In genomic region chr1:47930215-47930885, GRCh38 we compare ENCODE assay signal across 23 cellular contexts.
DNase-seq lines count a peak whose midpoint lies in the region; ATAC-seq and TF ChIP-seq lines count a peak whose summit lies in the region.
"Had no signal": no experiment of that assay in that cellular context is flagged by ENCODE, and none has a peak within 500 bp of the region (broad histone marks: within the 10 kb centered on the region; RNA-seq: fewer than 3 reads in every experiment).

No MANE protein-coding gene starts in this region.

- H3K56ac ChIP-seq in H9 (ENCODE audit: insufficient read length, low read depth, low read length), result no peak overlapping the region

- H3K79me2 ChIP-seq in GM23338 (replicated peaks; ENCODE audit: insufficient read depth) (no peaks in the 10 kb centered on the region), H9 (ENCODE audit: insufficient read depth, low read length) (no peaks in the 10 kb centered on the region)

- no peak overlapping the region for H2BK120ac ChIP-seq in H9 (ENCODE audit: low read depth, low read length, poor library complexity, severe bottlenecking)

- H4K8ac ChIP-seq in H9 (replicated peaks; ENCODE audit: insufficient read length, low read depth, low read length), result no peak overlapping the region

- H2AFZ ChIP-seq in GM23338 (no peak overlapping the region), H9 (ENCODE audit: low read length) (no peak overlapping the region)
- H2AFZ ChIP-seq: GM23248 had no signal

- no CpG with 5 or more reads among the region's 9 CpGs for WGBS in H9 (ENCODE audit: extremely low coverage, insufficient read length, low lambda C conversion rate)

- no peak overlapping the region for H3K27ac ChIP-seq in GM23338 (ENCODE audit: low read depth)
- H3K27ac ChIP-seq in H9 (ENCODE audit: insufficient read length, low read depth, low read length), result no peak overlapping the region
- H3K27ac ChIP-seq: A549, GM23248, SJSA1 had no signal

- no peaks in the 10 kb centered on the region for H3K23me2 ChIP-seq in H9 (ENCODE audit: insufficient read length, low read depth, low read length, poor library complexity, severe bottlenecking)

- peaks cover 16% of the 10 kb centered on the region for H3K4me1 Mint-ChIP-seq in GM23338
- peaks cover 13 to 17% of the 10 kb centered on the region in 2 experiments for H3K4me1 Mint-ChIP-seq in H9
- H3K4me1 Mint-ChIP-seq in naive thymus-derived CD8-positive, alpha-beta T cell, result peaks cover 0 to 4% (median 0%) of the 10 kb centered on the region in 4 donors
- H3K4me1 Mint-ChIP-seq: B cell; CD4-positive, CD25-positive, alpha-beta regulatory T cell had no signal

- no peak overlapping the region for H4K91ac ChIP-seq in H9 (ENCODE audit: insufficient read length, low read depth, low read length)

- H3K36me3 Mint-ChIP-seq in GM23338 (ENCODE audit: low read depth) (no peaks in the 10 kb centered on the region; the same call in 2 of the 3 replicates), H9 (ENCODE audit: insufficient read depth in 1 of 3, low read depth in 3 of 3) (no peaks in the 10 kb centered on the region)
- H3K36me3 Mint-ChIP-seq in naive thymus-derived CD8-positive, alpha-beta T cell, result no peaks in the 10 kb centered on the region
- H3K36me3 Mint-ChIP-seq: CD4-positive, CD25-positive, alpha-beta regulatory T cell had no signal

- H3K27ac Mint-ChIP-seq in GM23338 (no peak overlapping the region), H9 (peak overlapping the region in 1 of 3 experiments; percentile 57; a peak in 2 of 7 replicates)
- peak overlapping the region in 1 of 10 donors; percentile 50 for H3K27ac Mint-ChIP-seq in naive thymus-derived CD8-positive, alpha-beta T cell
- H3K27ac Mint-ChIP-seq: B cell; CD4-positive, CD25-positive, alpha-beta regulatory T cell had no signal

- H3K4me2 ChIP-seq in GM23338, result no peak overlapping the region
- no peak overlapping the region for H3K4me2 ChIP-seq in H9 (ENCODE audit: insufficient read depth, insufficient read length, low read length)
- H3K4me2 ChIP-seq: A549 had no signal

- DNase-seq in BE2C (peak; percentile 27), GM23338 (ENCODE audit: low spot score) (no peak), kidney tubule cell (ENCODE audit: low spot score) (peak; percentile 19), H9 (no peak), HuH-7 (ENCODE audit: low spot score) (no peak)
- DNase-seq in naive thymus-derived CD8-positive, alpha-beta T cell, result no peak
- DNase-seq: CD4-positive, CD25-positive, alpha-beta regulatory T cell; DMS 273 treated with DMSO at 0.1 percent for 48 hours; DND-41; GM23248; HCEC 1CT; Karpas-422; NCI-H1417 treated with DMSO at 0.1 percent for 48 hours; NCI-H187; NCI-H2107; NCI-H748 treated with DMSO at 0.1 percent for 48 hours; OCI-M1; SW 1271 had no signal

- no peak overlapping the region; the same call in 1 of the 2 replicates for H3K14ac ChIP-seq in H9 (ENCODE audit: insufficient read depth, low read length)

- TF ChIP-seq CTCF in BE2C (IDR thresholded peaks at IDR 0.05; ENCODE audit: low read depth, low read length) (no peak), GM23338 (conservative IDR thresholded peaks at IDR 0.05; ENCODE audit: low read depth in 2 of 2) (0 out of 4 replicates have a peak, but pooled peaks of 1 of the 2 experiments have one; percentile 8), H9 (conservative IDR thresholded peaks at IDR 0.05) (no peak)

- no peaks in the 10 kb centered on the region for H3F3A ChIP-seq in GM23338 (replicated peaks; ENCODE audit: low read depth)

- H2BK5ac ChIP-seq in H9 (ENCODE audit: insufficient read length, low read length), result no peak overlapping the region

- no peak overlapping the region for H3T11ph ChIP-seq in H9 (ENCODE audit: low read length)

- H3K4me3 Mint-ChIP-seq in GM23338 (no peak overlapping the region), H9 (no peak overlapping the region)
- no peak overlapping the region for H3K4me3 Mint-ChIP-seq in naive thymus-derived CD8-positive, alpha-beta T cell
- H3K4me3 Mint-ChIP-seq: B cell; CD4-positive, CD25-positive, alpha-beta regulatory T cell had no signal

- H3K4me1 ChIP-seq in BE2C (peaks cover 5% of the 10 kb centered on the region), GM23338 (ENCODE audit: insufficient read depth) (0 out of 2 replicates have a peak, but pooled peaks cover 10% of the 10 kb centered on the region), H9 (ENCODE audit: insufficient read depth, low read length) (peaks cover 3% of the 10 kb centered on the region; the same call in 1 of the 2 replicates)
- H3K4me1 ChIP-seq: A549 had no signal

- no peak overlapping the region for H2BK20ac ChIP-seq in H9 (ENCODE audit: low read depth, low read length, poor library complexity, severe bottlenecking)

- no peak overlapping the region for H3K23ac ChIP-seq in H9 (ENCODE audit: insufficient read length, low read depth, low read length)

- H3K9me3 ChIP-seq in BE2C, result no peaks in the 10 kb centered on the region
- no peaks in the 10 kb centered on the region for H3K9me3 ChIP-seq in H9 (ENCODE audit: control insufficient read depth, low read depth, low read length)
- H3K9me3 ChIP-seq: A549, SJSA1 had no signal

- H2BK15ac ChIP-seq in H9 (ENCODE audit: low read depth, low read length), result no peak overlapping the region

- H3K9me3 Mint-ChIP-seq in GM23338 (no peaks in the 10 kb centered on the region), H9 (no peaks in the 10 kb centered on the region)
- peaks cover 0 to 2% (median 0%) of the 10 kb centered on the region in 9 donors for H3K9me3 Mint-ChIP-seq in naive thymus-derived CD8-positive, alpha-beta T cell
- H3K9me3 Mint-ChIP-seq: CD4-positive, CD25-positive, alpha-beta regulatory T cell had no signal

- H3K4me3 ChIP-seq in BE2C (ENCODE audit: low read depth, low read length), result no peak overlapping the region
- no peak overlapping the region for H3K4me3 ChIP-seq in GM23338
- H3K4me3 ChIP-seq: A549, GM23248, SJSA1 had no signal

- H2BK12ac ChIP-seq in H9 (ENCODE audit: insufficient read length, low read depth, low read length), result no peak overlapping the region

- no peak overlapping the region for H4K5ac ChIP-seq in H9 (ENCODE audit: insufficient read length, low read depth, low read length)

- H3K36me3 ChIP-seq in BE2C (no peaks in the 10 kb centered on the region), GM23338 (ENCODE audit: insufficient read depth) (no peaks in the 10 kb centered on the region)
- H3K36me3 ChIP-seq: SJSA1 had no signal

- no peaks in the 10 kb centered on the region for H3K79me1 ChIP-seq in H9 (ENCODE audit: insufficient read depth, low read depth, low read length, poor library complexity, severe bottlenecking)

- POLR2A ChIA-PET in naive thymus-derived CD8-positive, alpha-beta T cell (lab: Charles Lee), result no interaction called here

- H3K4ac ChIP-seq in H9 (ENCODE audit: low read depth, low read length), result no peak overlapping the region

- no peak overlapping the region for H2AK5ac ChIP-seq in H9 (ENCODE audit: insufficient read length, low read length)

- ATAC-seq in GM23338 (peak; percentile 30; the same call in 2 of the 3 replicates), SK-N-SH treated with all-trans-retinoic acid at 6 μM for 48 hours (no peak), GM19463 (IDR thresholded peaks at IDR 0.05; ENCODE audit: unreplicated experiment) (no peak)
- no peak for ATAC-seq in naive thymus-derived CD8-positive, alpha-beta T cell
- ATAC-seq: A549 had no signal

- no peak overlapping the region for H3K18ac ChIP-seq in H9 (ENCODE audit: insufficient read length, low read depth, low read length)

- H3K27me3 Mint-ChIP-seq in GM23338 (ENCODE audit: insufficient read depth, low read depth, poor library complexity), result peaks cover 1% of the 10 kb centered on the region
- peaks cover 3% of the 10 kb centered on the region; the same call in 1 of the 2 replicates for H3K27me3 Mint-ChIP-seq in H9 (ENCODE audit: low read depth)
- peaks cover 9 to 16% (median 13%) of the 10 kb centered on the region in 5 donors for H3K27me3 Mint-ChIP-seq in naive thymus-derived CD8-positive, alpha-beta T cell

- no peaks in the 10 kb centered on the region for H3K27me3 ChIP-seq in BE2C
- H3K27me3 ChIP-seq in GM23338 (ENCODE audit: insufficient read depth), result no peaks in the 10 kb centered on the region
- H3K27me3 ChIP-seq in H9 (ENCODE audit: insufficient read depth, low read length), result no peaks in the 10 kb centered on the region
- H3K27me3 ChIP-seq: SJSA1 had no signal

- peaks cover 5% of the 10 kb centered on the region; the same call in 1 of the 2 replicates for H3K9me2 ChIP-seq in GM23338 (ENCODE audit: insufficient read depth)

- H3K9ac ChIP-seq in H9 (ENCODE audit: extremely low read depth, insufficient read length, low read length), result no peak overlapping the region
- H3K9ac ChIP-seq: GM23248 had no signal

- H4K20me1 ChIP-seq in GM23338 (replicated peaks; ENCODE audit: insufficient read depth), result peaks cover 4% of the 10 kb centered on the region; the same call in 1 of the 2 replicates
- no peaks in the 10 kb centered on the region for H4K20me1 ChIP-seq in H9 (ENCODE audit: control insufficient read depth, insufficient read depth, insufficient read length)

TF ChIP-seq in GM23338, 12 proteins besides CTCF, POLR2A, EP300 and RAD21 (continues in another document):
- TF ChIP-seq ZNF114 (CRISPR knock-in tag; IDR thresholded peaks at IDR 0.05) (no peak), STAT1 (IDR thresholded peaks at IDR 0.05; ENCODE audit: unreplicated experiment) (no peak), JUNB (IDR thresholded peaks at IDR 0.05; ENCODE audit: unreplicated experiment) (no peak), POLR2AphosphoS5 (IDR thresholded peaks at IDR 0.05; ENCODE audit: low read depth) (no peak)

TF ChIP-seq in SK-N-SH treated with all-trans-retinoic acid at 6 μM for 48 hours, 23 proteins besides CTCF, POLR2A, EP300 and RAD21 (continues in another document):
- TF ChIP-seq ZNF8 (CRISPR knock-in tag; IDR thresholded peaks at IDR 0.05), result no peak
- TF ChIP-seq TCF4 (CRISPR knock-in tag; IDR thresholded peaks at IDR 0.05; ENCODE audit: borderline replicate concordance), result no peak
- no peak for TF ChIP-seq POU6F1 (CRISPR knock-in tag; IDR thresholded peaks at IDR 0.05; ENCODE audit: borderline replicate concordance, low read depth)
- TF ChIP-seq ARNTL (CRISPR knock-in tag; IDR thresholded peaks at IDR 0.05; ENCODE audit: borderline replicate concordance, low read depth), result no peak

Comparison
In these comparisons a context has a peak if more than half of its experiments do, and no peak if none do; other contexts are left out.
1. DNase-seq: peak in BE2C (single experiment) and kidney tubule cell (single experiment); none in GM23338 (single experiment), H9 (single experiment), HuH-7 (single experiment) and naive thymus-derived CD8-positive, alpha-beta T cell (0 of 10).